Comparison of ENCODE assay signal across 11 cellular contexts in genomic region chr10:122258136-122259074, GRCh38. TPM values are rescaled to one million over a fixed set of nuclear protein-coding genes. Genes with fewer than 3 reads are reported as not detected.
A peak's percentile ranks its signal among the peaks of the same experiment; 100 is the strongest.
DNase-seq lines count a peak whose midpoint lies in the region; ATAC-seq lines count a peak whose summit lies in the region.
"Had no signal": no experiment of that assay in that cellular context is flagged by ENCODE, and none has a peak within 500 bp of the region (broad histone marks: within the 10 kb centered on the region; RNA-seq: fewer than 3 reads in every experiment).

No MANE protein-coding gene starts in this region.

- peak; percentile 9 for DNase-seq in NCI-H1436 (lab: John Stamatoyannopoulos, UW)
- DNase-seq in NCI-H1436 treated with DMSO at 0.1 percent for 48 hours (lab: John Stamatoyannopoulos, UW) = no peak
- DNase-seq in dedifferentiated amniotic fluid mesenchymal stem cell (ENCODE audit: extremely low spot score) = peak; percentile 18
- DNase-seq in left colon = no peak
- no peak for DNase-seq in stimulated activated effector memory CD8-positive, alpha-beta T cell treated with anti-CD3 and anti-CD28 coated beads, Interleukin-12 subunit alpha, Interleukin-12 subunit beta, amount 100 ng/mL, for 72 hours (ENCODE audit: low spot score in 2 of 2)
- DNase-seq in stimulated activated CD4-positive, alpha-beta T cell treated with anti-CD3 and anti-CD28 coated beads, Interleukin-1b, Interleukin-23, amount 100 ng/mL, for 48 hours = no peak
- no peak for DNase-seq in effector memory CD8-positive, alpha-beta T cell
- DNase-seq: DMS79 treated with DMSO at 0.1 percent for 48 hours, gastrocnemius medialis, T1000 had no signal

- intact Hi-C loops in left colon (cut with DNase I, micrococcal nuclease) = no loop called here

- H3K36me3 Mint-ChIP-seq in stimulated activated effector memory CD8-positive, alpha-beta T cell treated with anti-CD3 and anti-CD28 coated beads, Interleukin-12 subunit alpha, Interleukin-12 subunit beta, amount 100 ng/mL, for 72 hours = no peaks in the 10 kb centered on the region
- H3K36me3 Mint-ChIP-seq in effector memory CD8-positive, alpha-beta T cell (ENCODE audit: insufficient read depth) = no peaks in the 10 kb centered on the region

- peaks cover 7% of the 10 kb centered on the region for H3K9me3 Mint-ChIP-seq in stimulated activated effector memory CD8-positive, alpha-beta T cell treated with anti-CD3 and anti-CD28 coated beads, Interleukin-12 subunit alpha, Interleukin-12 subunit beta, amount 100 ng/mL, for 72 hours
- H3K9me3 Mint-ChIP-seq in effector memory CD8-positive, alpha-beta T cell = peaks cover 0 to 4% of the 10 kb centered on the region in 2 donors

- H3K27me3 Mint-ChIP-seq in effector memory CD8-positive, alpha-beta T cell = peaks cover 32 to 71% of the 10 kb centered on the region in 2 donors

- ATAC-seq in left colon = peak; percentile 11
- ATAC-seq in stimulated activated effector memory CD8-positive, alpha-beta T cell treated with anti-CD3 and anti-CD28 coated beads, Interleukin-12 subunit alpha, Interleukin-12 subunit beta, amount 100 ng/mL, for 72 hours = peak; percentile 32
- no peak for ATAC-seq in HG03095 (IDR thresholded peaks at IDR 0.05; ENCODE audit: unreplicated experiment)
- ATAC-seq in effector memory CD8-positive, alpha-beta T cell (replicated peaks) = no peak
- ATAC-seq: gastrocnemius medialis had no signal

- no peak overlapping the region for H3K27ac Mint-ChIP-seq in stimulated activated effector memory CD8-positive, alpha-beta T cell treated with anti-CD3 and anti-CD28 coated beads, Interleukin-12 subunit alpha, Interleukin-12 subunit beta, amount 100 ng/mL, for 72 hours
- no peak overlapping the region for H3K27ac Mint-ChIP-seq in effector memory CD8-positive, alpha-beta T cell

- no peak overlapping the region for H3K4me3 Mint-ChIP-seq in stimulated activated effector memory CD8-positive, alpha-beta T cell treated with anti-CD3 and anti-CD28 coated beads, Interleukin-12 subunit alpha, Interleukin-12 subunit beta, amount 100 ng/mL, for 72 hours
- no peak overlapping the region for H3K4me3 Mint-ChIP-seq in effector memory CD8-positive, alpha-beta T cell

- H3K4me1 Mint-ChIP-seq in stimulated activated effector memory CD8-positive, alpha-beta T cell treated with anti-CD3 and anti-CD28 coated beads, Interleukin-12 subunit alpha, Interleukin-12 subunit beta, amount 100 ng/mL, for 72 hours = no peaks in the 10 kb centered on the region
- no peaks in the 10 kb centered on the region for H3K4me1 Mint-ChIP-seq in effector memory CD8-positive, alpha-beta T cell (ENCODE audit: low read depth in 2 of 2)

RNA-seq across cellular contexts. Expression of gene BTBD16, which starts 12.7 kb away (rescaled TPM):
- total RNA-seq in left colon = under 1 TPM; 0.14 to 0.15 TPM

Comparison
In these comparisons a context has a peak if more than half of its experiments do, and no peak if none do; other contexts are left out.
1. DNase-seq: peak in NCI-H1436 (single experiment) and dedifferentiated amniotic fluid mesenchymal stem cell (single experiment); none in NCI-H1436 treated with DMSO at 0.1 percent for 48 hours (single experiment), left colon (0 of 2), stimulated activated effector memory CD8-positive, alpha-beta T cell treated with anti-CD3 and anti-CD28 coated beads, Interleukin-12 subunit alpha, Interleukin-12 subunit beta, amount 100 ng/mL, for 72 hours (0 of 2), stimulated activated CD4-positive, alpha-beta T cell treated with anti-CD3 and anti-CD28 coated beads, Interleukin-1b, Interleukin-23, amount 100 ng/mL, for 48 hours (single experiment) and effector memory CD8-positive, alpha-beta T cell (0 of 3).
2. ATAC-seq: peak in left colon (single experiment) and stimulated activated effector memory CD8-positive, alpha-beta T cell treated with anti-CD3 and anti-CD28 coated beads, Interleukin-12 subunit alpha, Interleukin-12 subunit beta, amount 100 ng/mL, for 72 hours (single experiment); none in HG03095 (single experiment) and effector memory CD8-positive, alpha-beta T cell (single experiment).